Comparison of ENCODE assay signal across 8 cellular contexts in the genomic region with DNA sequence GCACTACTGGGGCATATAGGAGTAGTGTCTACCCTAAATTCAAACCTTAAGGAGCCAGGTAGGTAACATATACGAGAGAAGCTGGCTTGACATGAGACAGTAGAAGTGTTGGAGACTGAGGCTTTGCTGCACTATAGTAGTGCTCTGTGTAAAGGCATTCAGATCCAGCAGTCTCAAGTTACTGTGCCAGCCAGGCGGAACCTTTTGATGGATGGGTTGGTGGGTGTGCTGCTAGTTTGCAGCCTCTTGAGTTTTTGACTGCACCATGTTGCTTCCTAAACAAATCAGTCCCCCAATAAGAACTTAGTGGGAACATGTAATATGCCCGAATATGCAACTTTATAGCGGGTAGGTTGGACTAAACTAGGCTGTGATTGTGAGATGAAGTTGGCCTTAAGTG. TPM values are rescaled to one million over a fixed set of nuclear protein-coding genes. Genes with fewer than 3 reads are reported as not detected.
DNase-seq lines count a peak whose midpoint lies in the region; ATAC-seq and TF ChIP-seq lines count a peak whose summit lies in the region.

No MANE protein-coding gene starts in this region.

- POLR2A ChIA-PET in HCT116 (lab: Charles Lee), result no interaction called here

- no peak for TF ChIP-seq RAD21 in HCT116 (IDR thresholded peaks at IDR 0.05; ENCODE audit: low read depth)

- H3K9me2 ChIP-seq in HCT116 (ENCODE audit: insufficient read depth), result no peaks in the 10 kb centered on the region

- H3K4me3 ChIP-seq in HCT116 (replicated peaks in 1 of 2; ENCODE audit: low read depth in 1 of 2, low read length in 2 of 2) (peak overlapping the region; percentile 87 to 91), fibroblast of villous mesenchyme (ENCODE audit: low read depth, low read length) (peak overlapping the region; percentile 93), skeletal muscle satellite cell (ENCODE audit: low read length) (peak overlapping the region; percentile 95)

- H3K4me1 ChIP-seq in HCT116 (ENCODE audit: control insufficient read depth in 1 of 2, insufficient read depth in 2 of 2, low read length in 2 of 2), result peaks cover 12 to 20% of the 10 kb centered on the region in 2 experiments
- peaks cover 40% of the 10 kb centered on the region for H3K4me1 ChIP-seq in skeletal muscle satellite cell (ENCODE audit: control insufficient read depth, insufficient read depth, low read length)

- H3K27ac ChIP-seq in HCT116 (ENCODE audit: low read depth, low read length), result no peak overlapping the region

- H3K27me3 ChIP-seq in HCT116 (ENCODE audit: insufficient read depth, low read length) (no peaks in the 10 kb centered on the region), skeletal muscle satellite cell (ENCODE audit: control insufficient read depth, insufficient read depth, low read length) (no peaks in the 10 kb centered on the region)

- H3K9ac ChIP-seq in HCT116 (ENCODE audit: low read length) (peak overlapping the region; percentile 89), skeletal muscle satellite cell (ENCODE audit: low read depth, low read length) (peak overlapping the region; percentile 97)

- peak overlapping the region; percentile 86 for H3K4me2 ChIP-seq in HCT116 (ENCODE audit: low read length)
- peak overlapping the region; percentile 92 for H3K4me2 ChIP-seq in skeletal muscle satellite cell (ENCODE audit: low read length)

- TF ChIP-seq CTCF in HCT116 (IDR thresholded peaks at IDR 0.05 in 2 of 3, conservative IDR thresholded peaks at IDR 0.05 in 1 of 3; ENCODE audit: borderline replicate concordance in 1 of 3, insufficient read depth in 1 of 3, low read depth in 2 of 3, low read length in 2 of 3) (no peak), fibroblast of villous mesenchyme (IDR thresholded peaks at IDR 0.05; ENCODE audit: insufficient read depth, low read depth, low read length) (no peak)

- TF ChIP-seq POLR2A in HCT116 (IDR thresholded peaks at IDR 0.05; ENCODE audit: borderline replicate concordance, extremely low read depth, insufficient read depth, insufficient read length), result no peak

- intact Hi-C loops in HCT116 (cut with micrococcal nuclease), result no loop called here

- ATAC-seq in HCT116 (no peak), SK-N-SH treated with all-trans-retinoic acid at 6 μM for 48 hours (peak; percentile 15), GM21825 (IDR thresholded peaks at IDR 0.05; ENCODE audit: unreplicated experiment) (no peak)

- 0 out of 2 replicates have a peak, but pooled peaks cover 5% of the 10 kb centered on the region for H4K20me1 ChIP-seq in HCT116 (ENCODE audit: insufficient read depth)

- RAD21 ChIA-PET in HCT116 (lab: Charles Lee; ENCODE audit: low non-redundant PET in 1 of 2, low total read pairs in 2 of 2, uncharacterized antibody in 2 of 2, unreplicated experiment in 2 of 2), result no interaction called here

- H3K9me3 ChIP-seq in HCT116 (ENCODE audit: control insufficient read depth in 1 of 2, insufficient read depth in 1 of 2, low read depth in 1 of 2, low read length in 2 of 2) (no peaks in the 10 kb centered on the region), skeletal muscle satellite cell (replicated peaks; ENCODE audit: low read length) (no peaks in the 10 kb centered on the region)

- peaks cover 59% of the 10 kb centered on the region for H3K79me2 ChIP-seq in HCT116 (ENCODE audit: insufficient read depth, low read length)

- H3K36me3 ChIP-seq in HCT116 (ENCODE audit: control insufficient read depth in 1 of 2, insufficient read depth in 2 of 2, low read length in 2 of 2) (peaks cover 3 to 12% of the 10 kb centered on the region in 2 experiments; a peak in 3 of 4 replicates), skeletal muscle satellite cell (ENCODE audit: insufficient read depth, low read length) (peaks cover 12% of the 10 kb centered on the region)

- no peak for DNase-seq in HCT116 (ENCODE audit: low read depth, low spot score)
- DNase-seq in fibroblast of villous mesenchyme (ENCODE audit: low read depth), result no peak
- DNase-seq in dedifferentiated amniotic fluid mesenchymal stem cell (ENCODE audit: extremely low spot score), result no peak
- DNase-seq in inferior parietal cortex (ENCODE audit: extremely low spot score), result no peak
- DNase-seq in cortex of kidney (lab: John Stamatoyannopoulos, UW), result no peak

- BruUV-seq in HCT116 (replicated peaks; lab: Mats Ljungman, UMichigan), result no TSS peak

- no peak overlapping the region for H2AFZ ChIP-seq in HCT116 (ENCODE audit: low read depth, low read length, poor library complexity, severe bottlenecking)

- CTCF ChIA-PET in HCT116 (lab: Charles Lee), result no interaction called here

TF ChIP-seq in HCT116, 20 proteins besides CTCF, POLR2A, EP300 and RAD21 (continues in another document):
- no peak for TF ChIP-seq EZH2phosphoT487 (IDR thresholded peaks at IDR 0.05; ENCODE audit: borderline replicate concordance)
- TF ChIP-seq EGR1 (IDR thresholded peaks at IDR 0.05; ENCODE audit: low read depth), result no peak
- TF ChIP-seq, protein P1, sequence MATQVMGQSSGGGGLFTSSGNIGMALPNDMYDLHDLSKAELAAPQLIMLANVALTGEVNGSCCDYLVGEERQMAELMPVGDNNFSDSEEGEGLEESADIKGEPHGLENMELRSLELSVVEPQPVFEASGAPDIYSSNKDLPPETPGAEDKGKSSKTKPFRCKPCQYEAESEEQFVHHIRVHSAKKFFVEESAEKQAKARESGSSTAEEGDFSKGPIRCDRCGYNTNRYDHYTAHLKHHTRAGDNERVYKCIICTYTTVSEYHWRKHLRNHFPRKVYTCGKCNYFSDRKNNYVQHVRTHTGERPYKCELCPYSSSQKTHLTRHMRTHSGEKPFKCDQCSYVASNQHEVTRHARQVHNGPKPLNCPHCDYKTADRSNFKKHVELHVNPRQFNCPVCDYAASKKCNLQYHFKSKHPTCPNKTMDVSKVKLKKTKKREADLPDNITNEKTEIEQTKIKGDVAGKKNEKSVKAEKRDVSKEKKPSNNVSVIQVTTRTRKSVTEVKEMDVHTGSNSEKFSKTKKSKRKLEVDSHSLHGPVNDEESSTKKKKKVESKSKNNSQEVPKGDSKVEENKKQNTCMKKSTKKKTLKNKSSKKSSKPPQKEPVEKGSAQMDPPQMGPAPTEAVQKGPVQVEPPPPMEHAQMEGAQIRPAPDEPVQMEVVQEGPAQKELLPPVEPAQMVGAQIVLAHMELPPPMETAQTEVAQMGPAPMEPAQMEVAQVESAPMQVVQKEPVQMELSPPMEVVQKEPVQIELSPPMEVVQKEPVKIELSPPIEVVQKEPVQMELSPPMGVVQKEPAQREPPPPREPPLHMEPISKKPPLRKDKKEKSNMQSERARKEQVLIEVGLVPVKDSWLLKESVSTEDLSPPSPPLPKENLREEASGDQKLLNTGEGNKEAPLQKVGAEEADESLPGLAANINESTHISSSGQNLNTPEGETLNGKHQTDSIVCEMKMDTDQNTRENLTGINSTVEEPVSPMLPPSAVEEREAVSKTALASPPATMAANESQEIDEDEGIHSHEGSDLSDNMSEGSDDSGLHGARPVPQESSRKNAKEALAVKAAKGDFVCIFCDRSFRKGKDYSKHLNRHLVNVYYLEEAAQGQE (IDR thresholded peaks at IDR 0.05; ENCODE audit: low read depth), result no peak
- no peak for TF ChIP-seq SIN3A (IDR thresholded peaks at IDR 0.05; ENCODE audit: low read depth)
- TF ChIP-seq SRF (IDR thresholded peaks at IDR 0.05; ENCODE audit: low read depth), result no peak
- TF ChIP-seq CEBPB (IDR thresholded peaks at IDR 0.05; ENCODE audit: low read depth), result no peak
- TF ChIP-seq SP1 (IDR thresholded peaks at IDR 0.05; ENCODE audit: low read depth), result no peak
- no peak for TF ChIP-seq FOSL1 (IDR thresholded peaks at IDR 0.05; ENCODE audit: low read depth)

TF ChIP-seq in SK-N-SH treated with all-trans-retinoic acid at 6 μM for 48 hours, 23 proteins besides CTCF, POLR2A, EP300 and RAD21 (continues in another document):
- TF ChIP-seq ZC3H10 (CRISPR knock-in tag; IDR thresholded peaks at IDR 0.05), result no peak
- TF ChIP-seq ISL1 (CRISPR knock-in tag; IDR thresholded peaks at IDR 0.05), result no peak
- TF ChIP-seq, protein P2, sequence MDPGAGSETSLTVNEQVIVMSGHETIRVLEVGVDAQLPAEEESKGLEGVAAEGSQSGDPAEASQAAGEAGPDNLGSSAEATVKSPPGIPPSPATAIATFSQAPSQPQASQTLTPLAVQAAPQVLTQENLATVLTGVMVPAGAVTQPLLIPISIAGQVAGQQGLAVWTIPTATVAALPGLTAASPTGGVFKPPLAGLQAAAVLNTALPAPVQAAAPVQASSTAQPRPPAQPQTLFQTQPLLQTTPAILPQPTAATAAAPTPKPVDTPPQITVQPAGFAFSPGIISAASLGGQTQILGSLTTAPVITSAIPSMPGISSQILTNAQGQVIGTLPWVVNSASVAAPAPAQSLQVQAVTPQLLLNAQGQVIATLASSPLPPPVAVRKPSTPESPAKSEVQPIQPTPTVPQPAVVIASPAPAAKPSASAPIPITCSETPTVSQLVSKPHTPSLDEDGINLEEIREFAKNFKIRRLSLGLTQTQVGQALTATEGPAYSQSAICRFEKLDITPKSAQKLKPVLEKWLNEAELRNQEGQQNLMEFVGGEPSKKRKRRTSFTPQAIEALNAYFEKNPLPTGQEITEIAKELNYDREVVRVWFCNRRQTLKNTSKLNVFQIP (CRISPR knock-in tag; IDR thresholded peaks at IDR 0.05; ENCODE audit: borderline replicate concordance, low read depth), result no peak
- TF ChIP-seq TOX (CRISPR knock-in tag; IDR thresholded peaks at IDR 0.05; ENCODE audit: borderline replicate concordance), result no peak

RNA-seq across cellular contexts. Expression of a gene that starts 1.5 kb away (rescaled TPM):
- 152 TPM for total RNA-seq in HCT116 (2021; ENCODE audit: unreplicated experiment)
- polyA plus RNA-seq in HCT116 (2012), result 139 and 184 TPM in 2 replicates
- total RNA-seq in fibroblast of villous mesenchyme, result 194 and 265 TPM in 2 replicates
- total RNA-seq in skeletal muscle satellite cell (2012; rRNA removed), result 248 and 256 TPM in 2 replicates

RNA-seq across cellular contexts. Expression of a gene that starts 23.0 kb away (rescaled TPM):
- 0.20 TPM for total RNA-seq in HCT116 (2021; ENCODE audit: unreplicated experiment)
- polyA plus RNA-seq in HCT116 (2012), result 0.05 and 0.12 TPM in 2 replicates
- 0.43 and 2.3 TPM in 2 replicates for total RNA-seq in fibroblast of villous mesenchyme
- 0.25 and 1.1 TPM in 2 replicates for total RNA-seq in skeletal muscle satellite cell (2012; rRNA removed)

RNA-seq across cellular contexts. Expression of a gene that starts 55.7 kb away (rescaled TPM):
- total RNA-seq in HCT116 (2021; ENCODE audit: unreplicated experiment), result 14.5 TPM
- 8.2 and 11.6 TPM in 2 replicates for polyA plus RNA-seq in HCT116 (2012)
- 29.4 and 55.7 TPM in 2 replicates for total RNA-seq in fibroblast of villous mesenchyme
- total RNA-seq in skeletal muscle satellite cell (2012; rRNA removed), result 15.2 and 37.6 TPM in 2 replicates
